ENCODE assay signal across 18 cellular contexts in genomic region chr12:40689576-40689975, GRCh38. TPM values are rescaled to one million over a fixed set of nuclear protein-coding genes. Genes with fewer than 3 reads are reported as not detected.
DNase-seq lines count a peak whose midpoint lies in the region; ATAC-seq, FAIRE-seq and TF ChIP-seq lines count a peak whose summit lies in the region.
"Had no signal": no experiment of that assay in that cellular context is flagged by ENCODE, and none has a peak within 500 bp of the region (broad histone marks: within the 10 kb centered on the region; RNA-seq: fewer than 3 reads in every experiment).

No MANE protein-coding gene starts in this region.

- no peak overlapping the region for H3K4ac ChIP-seq in trophoblast cell (ENCODE audit: low read depth, low read length)

- no peak overlapping the region for H4K91ac ChIP-seq in trophoblast cell (ENCODE audit: low read depth, low read length)

- no peak overlapping the region for H2BK5ac ChIP-seq in trophoblast cell (ENCODE audit: low read depth, low read length, poor library complexity)

- H3K27me3 ChIP-seq in trophoblast cell (ENCODE audit: insufficient read depth, low read length) = peaks cover 5% of the 10 kb centered on the region
- H3K27me3 ChIP-seq: BLaER1 had no signal

- H3K79me1 ChIP-seq in trophoblast cell (ENCODE audit: low read length) = no peaks in the 10 kb centered on the region

- H3K79me2 ChIP-seq in trophoblast cell (ENCODE audit: control insufficient read depth, insufficient read depth, low read length, poor library complexity) = no peaks in the 10 kb centered on the region

- DNase-seq in A549 (ENCODE audit: low read depth in 1 of 2, low spot score in 1 of 2) (no peak), HT1080 (ENCODE audit: low read depth) (peak; percentile 2), epithelial cell of esophagus (ENCODE audit: low read depth) (peak; percentile 70), kidney tubule cell (ENCODE audit: low spot score) (peak; percentile 16), GM10266 (ENCODE audit: extremely low spot score) (no peak), trophoblast cell (no peak)
- DNase-seq: CD4-positive, alpha-beta memory T cell; DMS153; DMS79; GDM1; H9; IMR-90 had no signal

- POLR2A ChIA-PET in A549 (lab: Yijun Ruan, JAX) = no interaction called here

- WGBS in A549 (ENCODE audit: missing lambda C conversion rate) = 56% methylated on average over 2 of the region's 2 CpGs
- no CpG with 5 or more reads among the region's 2 CpGs for WGBS in trophoblast cell (ENCODE audit: extremely low coverage, insufficient coverage, insufficient read length)

- H3K4me1 ChIP-seq in A549 (peaks cover 38% of the 10 kb centered on the region), trophoblast cell (ENCODE audit: control insufficient read depth in 1 of 2, insufficient read depth in 2 of 2, low read length in 2 of 2) (peaks cover 6 to 11% of the 10 kb centered on the region in 2 experiments)
- H3K4me1 ChIP-seq: BLaER1 had no signal

- H3K14ac ChIP-seq in trophoblast cell (ENCODE audit: low read length) = no peak overlapping the region

- no peak overlapping the region for H3K18ac ChIP-seq in trophoblast cell (ENCODE audit: low read length)

- H3K4me3 ChIP-seq in A549 = no peak overlapping the region
- no peak overlapping the region for H3K4me3 ChIP-seq in epithelial cell of esophagus (ENCODE audit: low read length)
- H3K4me3 ChIP-seq in trophoblast cell (ENCODE audit: low read depth, low read length) = no peak overlapping the region
- H3K4me3 ChIP-seq: BLaER1, K562 had no signal

- no peak overlapping the region for H2BK12ac ChIP-seq in trophoblast cell (ENCODE audit: low read length)

- no peak overlapping the region for H3K9ac ChIP-seq in trophoblast cell (ENCODE audit: low read length)
- H3K9ac ChIP-seq: BLaER1 had no signal

- H2AK5ac ChIP-seq in trophoblast cell (ENCODE audit: low read length) = no peak overlapping the region

- TF ChIP-seq RAD21 in A549 (conservative IDR thresholded peaks at IDR 0.05 in 1 of 2, IDR thresholded peaks at IDR 0.05 in 1 of 2) = no peak

- TF ChIP-seq EP300 in A549 (IDR thresholded peaks at IDR 0.05) = no peak

- FAIRE-seq in A549 (lab: Jason Lieb, UNC) = no peak
- FAIRE-seq: A204.1, H1, HTR-8/SVneo, K562 had no signal

- no peak for TF ChIP-seq CTCF in A549 (IDR thresholded peaks at IDR 0.05)
- TF ChIP-seq CTCF in epithelial cell of esophagus (IDR thresholded peaks at IDR 0.05; ENCODE audit: insufficient read depth, low read depth, low read length, missing control alignments) = no peak
- no peak for TF ChIP-seq CTCF in GM10266 (IDR thresholded peaks at IDR 0.05; ENCODE audit: control insufficient read depth, insufficient read depth, low read depth, missing control alignments)

- no peak overlapping the region for H4K8ac ChIP-seq in trophoblast cell (ENCODE audit: low read depth, low read length)

- H2AFZ ChIP-seq in trophoblast cell (ENCODE audit: insufficient read depth, low read length, poor library complexity) = no peak overlapping the region

- no peak overlapping the region for H3K23ac ChIP-seq in trophoblast cell (ENCODE audit: low read length)

- H3K4me2 ChIP-seq in A549 = peak overlapping the region; percentile 80; the same call in 2 of the 3 replicates
- no peak overlapping the region for H3K4me2 ChIP-seq in trophoblast cell (ENCODE audit: low read length)
- H3K4me2 ChIP-seq: BLaER1 had no signal

- CTCF ChIA-PET in A549 (lab: Yijun Ruan, JAX) = interaction anchor here (1.1 kb wide), 1 partner anchor 19 kb away, joined by 3 read pairs; no protein-coding TSS in a partner anchor

- H4K12ac ChIP-seq in trophoblast cell (ENCODE audit: low read depth, low read length) = no peak overlapping the region

- no peak for ATAC-seq in A549
- ATAC-seq: K562 had no signal

- H3K36me3 ChIP-seq in trophoblast cell (ENCODE audit: control insufficient read depth in 1 of 2, insufficient read depth in 2 of 2, low read length in 2 of 2) = no peaks in the 10 kb centered on the region
- H3K36me3 ChIP-seq: BLaER1 had no signal

- no peak for TF ChIP-seq POLR2A in A549 (IDR thresholded peaks at IDR 0.05; ENCODE audit: low read length)

- H2BK120ac ChIP-seq in trophoblast cell (ENCODE audit: insufficient read depth, low read length, poor library complexity) = no peak overlapping the region

- H3K27ac ChIP-seq in A549 (peak overlapping the region in 1 of 2 experiments; percentile 29; a peak in 1 of 6 replicates), trophoblast cell (ENCODE audit: low read depth, low read length) (no peak overlapping the region)
- H3K27ac ChIP-seq: BLaER1 had no signal

- 0 out of 3 replicates have a peak, but pooled peaks cover 3% of the 10 kb centered on the region for H3K9me3 ChIP-seq in A549
- H3K9me3 ChIP-seq in trophoblast cell (ENCODE audit: insufficient read depth, low read depth, low read length) = no peaks in the 10 kb centered on the region

TF ChIP-seq in A549, 52 proteins besides CTCF, POLR2A, EP300 and RAD21:
- no peak for TF ChIP-seq RARB (CRISPR knock-in tag; IDR thresholded peaks at IDR 0.05)
- no peak for TF ChIP-seq MAFK (IDR thresholded peaks at IDR 0.05; ENCODE audit: partially characterized antibody)
- no peak for TF ChIP-seq FOXS1 (CRISPR knock-in tag; IDR thresholded peaks at IDR 0.05)
- no peak for TF ChIP-seq FOSB (CRISPR knock-in tag; IDR thresholded peaks at IDR 0.05)
- TF ChIP-seq HES2 (IDR thresholded peaks at IDR 0.05) = no peak
- TF ChIP-seq, protein P1, sequence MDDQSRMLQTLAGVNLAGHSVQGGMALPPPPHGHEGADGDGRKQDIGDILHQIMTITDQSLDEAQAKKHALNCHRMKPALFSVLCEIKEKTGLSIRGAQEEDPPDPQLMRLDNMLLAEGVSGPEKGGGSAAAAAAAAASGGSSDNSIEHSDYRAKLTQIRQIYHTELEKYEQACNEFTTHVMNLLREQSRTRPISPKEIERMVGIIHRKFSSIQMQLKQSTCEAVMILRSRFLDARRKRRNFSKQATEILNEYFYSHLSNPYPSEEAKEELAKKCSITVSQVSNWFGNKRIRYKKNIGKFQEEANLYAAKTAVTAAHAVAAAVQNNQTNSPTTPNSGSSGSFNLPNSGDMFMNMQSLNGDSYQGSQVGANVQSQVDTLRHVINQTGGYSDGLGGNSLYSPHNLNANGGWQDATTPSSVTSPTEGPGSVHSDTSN (IDR thresholded peaks at IDR 0.05) = no peak
- TF ChIP-seq HEYL (CRISPR knock-in tag; IDR thresholded peaks at IDR 0.05) = no peak

RNA-seq across cellular contexts. Expression of gene CNTN1, which starts 2.7 kb away (rescaled TPM):
- 175 and 186 TPM in 2 replicates for polyA plus RNA-seq in A549 (2011; rRNA removed)
- 10.0 and 10.1 TPM in 2 replicates for polyA plus RNA-seq in A549 (2012; cell fraction: cytosol; rRNA removed)
- 10.5 and 11.8 TPM in 2 replicates for polyA plus RNA-seq in A549 (2012; cell fraction: nucleus; rRNA removed)
- 59.0 to 71.1 TPM (median 69.7 TPM) in 3 replicates for polyA plus RNA-seq in A549 (2017; fragmentation: RNase III; extraction: RNeasy Plus Mini Kit Qiagen cat#74134 plus additional on column Dnase treatment)
- 112 and 116 TPM in 2 replicates for polyA minus RNA-seq in A549 (2011; rRNA and poly(A)+ RNA removed)
- 0.08 and 0.20 TPM in 2 replicates for total RNA-seq in HT1080 (2014; rRNA removed; shearing (Covaris generic))
- polyA plus RNA-seq in HT1080 (2015; cell fraction: cytosol; rRNA removed) = 0.72 and 1.5 TPM in 2 replicates
- polyA plus RNA-seq in HT1080 (2015; cell fraction: nucleus; rRNA removed) = 1.2 and 1.8 TPM in 2 replicates
- polyA plus RNA-seq in trophoblast cell (2013) = 0.22 and 0.28 TPM in 2 replicates
- total RNA-seq: CD4-positive, alpha-beta memory T cell had no signal
- polyA plus RNA-seq: CD14-positive monocyte; CD4-positive, alpha-beta memory T cell; K562 had no signal

Comparison
In these comparisons a context has a peak if more than half of its experiments do, and no peak if none do; other contexts are left out.
1. DNase-seq: peak in HT1080 (single experiment), epithelial cell of esophagus (single experiment) and kidney tubule cell (single experiment); none in A549 (0 of 2), GM10266 (single experiment) and trophoblast cell (0 of 2).